ENCODE assay signal across 8 cellular contexts in the genomic region with DNA sequence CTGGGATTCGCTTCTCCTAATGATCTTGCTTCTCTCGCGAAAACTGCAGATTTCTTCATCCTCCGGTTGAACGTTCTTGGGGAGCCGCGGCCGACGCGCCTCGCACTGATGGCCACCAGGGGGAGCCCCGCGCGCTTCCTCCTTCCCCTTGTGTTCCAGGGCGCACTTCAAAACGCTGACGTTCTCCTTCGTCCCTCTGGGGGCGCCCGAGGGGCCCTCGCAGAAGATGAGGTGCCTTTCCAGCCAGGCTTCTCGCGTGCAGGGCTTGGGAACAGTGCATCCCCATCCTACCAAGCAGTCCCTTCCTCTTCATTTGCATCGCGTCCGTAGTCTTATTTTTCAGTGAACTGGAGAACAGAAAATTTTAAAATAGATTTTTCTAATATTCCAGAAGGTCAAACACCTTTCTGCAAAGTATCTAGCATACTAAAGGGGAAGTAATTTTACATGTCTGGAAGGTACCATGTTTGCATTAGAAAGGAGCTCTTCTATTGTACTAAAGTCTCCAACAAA. TPM values are rescaled to one million over a fixed set of nuclear protein-coding genes. Genes with fewer than 3 reads are reported as not detected.
DNase-seq lines count a peak whose midpoint lies in the region; ATAC-seq lines count a peak whose summit lies in the region.

No MANE protein-coding gene starts in this region.

- no peak overlapping the region for H3K27ac Mint-ChIP-seq in activated CD8-positive, alpha-beta memory T cell treated with anti-CD3 and anti-CD28 coated beads, Interleukin-2, amount 10 ng/mL, durations not matched to agents 7 days and 5 days

- no peak overlapping the region for H3K4me3 Mint-ChIP-seq in activated CD8-positive, alpha-beta memory T cell treated with anti-CD3 and anti-CD28 coated beads, Interleukin-2, amount 10 ng/mL, durations not matched to agents 7 days and 5 days

- no peaks in the 10 kb centered on the region for H3K9me3 Mint-ChIP-seq in activated CD8-positive, alpha-beta memory T cell treated with anti-CD3 and anti-CD28 coated beads, Interleukin-2, amount 10 ng/mL, durations not matched to agents 7 days and 5 days (ENCODE audit: low read depth)

- H3K27me3 Mint-ChIP-seq in activated CD8-positive, alpha-beta memory T cell treated with anti-CD3 and anti-CD28 coated beads, Interleukin-2, amount 10 ng/mL, durations not matched to agents 7 days and 5 days: peaks cover 37% of the 10 kb centered on the region

- H3K36me3 Mint-ChIP-seq in activated CD8-positive, alpha-beta memory T cell treated with anti-CD3 and anti-CD28 coated beads, Interleukin-2, amount 10 ng/mL, durations not matched to agents 7 days and 5 days: no peaks in the 10 kb centered on the region

- H3K4me1 Mint-ChIP-seq in activated CD8-positive, alpha-beta memory T cell treated with anti-CD3 and anti-CD28 coated beads, Interleukin-2, amount 10 ng/mL, durations not matched to agents 7 days and 5 days: peaks cover 12% of the 10 kb centered on the region

- ATAC-seq in GM21360 (IDR thresholded peaks at IDR 0.05; ENCODE audit: unreplicated experiment): peak; percentile 99
- ATAC-seq in activated CD8-positive, alpha-beta memory T cell treated with anti-CD3 and anti-CD28 coated beads, Interleukin-2, amount 10 ng/mL, durations not matched to agents 7 days and 5 days: peak; percentile 100

- CTCF ChIA-PET in activated CD8-positive, alpha-beta memory T cell treated with anti-CD3 and anti-CD28 coated beads, Interleukin-2, amount 10 ng/mL, durations not matched to agents 7 days and 5 days (lab: Charles Lee): interaction anchor here (0.6 to 11.9 kb wide), 21 partner anchors 8 to 334 kb away, joined by 3 to 290 read pairs (median 5); a partner anchor contains a TSS

- peak; percentile 88 for DNase-seq in D341Med (ENCODE audit: low spot score)
- DNase-seq in HK-2 (ENCODE audit: unreplicated experiment): peak; percentile 91
- DNase-seq in NOMO-1 treated with DMSO at 0.1 percent for 48 hours (lab: John Stamatoyannopoulos, UW; ENCODE audit: unreplicated experiment): peak; percentile 86
- DNase-seq in activated CD8-positive, alpha-beta memory T cell treated with anti-CD3 and anti-CD28 coated beads, Interleukin-2, amount 10 ng/mL, durations not matched to agents 7 days and 5 days: peak; percentile 90
- peak; percentile 79 for DNase-seq in epidermal melanocyte (ENCODE audit: insufficient read length, low spot score)
- peak; percentile 88 for DNase-seq in myocyte (ENCODE audit: low read depth)
- peak; percentile 76 to 77 for DNase-seq in stimulated activated CD8-positive, alpha-beta memory T cell treated with anti-CD3 and anti-CD28 coated beads, Interleukin-7, amount 100 ng/mL, for 4 hours (ENCODE audit: low read depth in 2 of 2)

RNA-seq across cellular contexts. Expression of a gene that starts 22.5 kb away (rescaled TPM):
- total RNA-seq in activated CD8-positive, alpha-beta memory T cell treated with anti-CD3 and anti-CD28 coated beads, Interleukin-2, amount 10 ng/mL, durations not matched to agents 7 days and 5 days: 1 to 10 TPM in 1 of 2 experiments, under 1 TPM in 1; 0.96 to 1.3 TPM
- total RNA-seq in myocyte: not detected in 2 replicates
- polyA plus RNA-seq in myocyte (2012): 0.21 TPM

RNA-seq across cellular contexts. Expression of a gene that starts 36.8 kb away (rescaled TPM):
- 100 to 1,000 TPM; 128 to 161 TPM for total RNA-seq in activated CD8-positive, alpha-beta memory T cell treated with anti-CD3 and anti-CD28 coated beads, Interleukin-2, amount 10 ng/mL, durations not matched to agents 7 days and 5 days
- 53.2 and 58.7 TPM in 2 replicates for total RNA-seq in myocyte
- polyA plus RNA-seq in myocyte (2012): 97.0 TPM

RNA-seq across cellular contexts. Expression of a gene that starts 46.8 kb away (rescaled TPM):
- 10 to 100 TPM; 21.6 to 21.9 TPM for total RNA-seq in activated CD8-positive, alpha-beta memory T cell treated with anti-CD3 and anti-CD28 coated beads, Interleukin-2, amount 10 ng/mL, durations not matched to agents 7 days and 5 days
- 4.4 and 5.2 TPM in 2 replicates for total RNA-seq in myocyte
- 11.3 TPM for polyA plus RNA-seq in myocyte (2012)

RNA-seq across cellular contexts. Expression of a gene that starts 59.3 kb away (rescaled TPM):
- total RNA-seq in activated CD8-positive, alpha-beta memory T cell treated with anti-CD3 and anti-CD28 coated beads, Interleukin-2, amount 10 ng/mL, durations not matched to agents 7 days and 5 days: not detected
- total RNA-seq in myocyte: not detected in 2 replicates
- polyA plus RNA-seq in myocyte (2012): 0.04 TPM

Comparison
In these comparisons a context has a peak if more than half of its experiments do, and no peak if none do; other contexts are left out.
1. Peak in every context shown above with its lines: DNase-seq and ATAC-seq.